Comparison of ENCODE assay signal across 8 cellular contexts in the genomic region with DNA sequence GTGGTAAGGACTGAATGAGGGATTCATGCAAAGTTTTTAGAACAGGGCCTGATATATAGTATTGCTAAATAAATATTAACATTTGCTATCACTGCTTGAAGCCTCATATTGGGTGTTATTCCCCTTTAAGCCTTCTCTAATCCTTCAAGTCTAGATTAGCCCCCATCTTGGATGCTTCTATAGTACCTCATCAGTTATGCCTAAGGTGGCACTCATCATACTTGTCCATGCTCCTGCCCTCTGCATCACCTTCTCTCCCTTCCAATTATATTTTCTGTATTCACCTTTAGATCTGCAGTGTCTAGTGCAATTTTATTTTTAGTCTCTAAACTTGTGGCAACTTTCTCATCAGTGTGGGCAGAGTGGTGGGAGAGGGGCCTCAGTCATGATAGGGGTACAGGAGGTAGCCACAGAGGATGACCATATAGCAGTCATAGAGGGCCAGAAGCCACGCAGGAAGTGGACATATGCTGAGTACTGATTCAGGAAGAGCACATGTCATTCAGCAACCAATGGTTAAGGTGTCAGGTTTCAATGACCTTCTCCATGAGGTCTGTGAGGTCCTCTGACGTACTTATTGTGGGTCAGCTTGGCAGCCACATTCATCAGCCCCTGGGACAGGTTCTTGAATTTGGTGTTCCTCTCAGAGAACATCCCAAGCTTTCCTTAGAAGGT. TPM values are rescaled to one million over a fixed set of nuclear protein-coding genes. Genes with fewer than 3 reads are reported as not detected.
A peak's percentile ranks its signal among the peaks of the same experiment; 100 is the strongest.
DNase-seq lines count a peak whose midpoint lies in the region; ATAC-seq, FAIRE-seq and TF ChIP-seq lines count a peak whose summit lies in the region.

No MANE protein-coding gene starts in this region.

- no peak overlapping the region for H3K4me3 ChIP-seq in colonic mucosa
- H3K4me3 ChIP-seq in kidney (ENCODE audit: low read length in 2 of 2) = no peak overlapping the region

- H3K36me3 ChIP-seq in colonic mucosa (no peaks in the 10 kb centered on the region), kidney (ENCODE audit: control insufficient read depth in 1 of 2, insufficient read depth in 2 of 2, low read length in 2 of 2) (no peaks in the 10 kb centered on the region)

- intact Hi-C loops in colonic mucosa (cut with DNase I) = no loop called here
- intact Hi-C loops in kidney (cut with DNase I) = no loop called here

- DNase-seq in CD1c-positive myeloid dendritic cell (ENCODE audit: extremely low spot score) (peak; percentile 35), colonic mucosa (no peak), urothelium cell line (ENCODE audit: low spot score) (no peak), kidney (no peak), epidermal melanocyte (ENCODE audit: insufficient read length, low spot score) (no peak), GDM1 (lab: John Stamatoyannopoulos, UW) (no peak)

- ATAC-seq in GM19328 (IDR thresholded peaks at IDR 0.05; ENCODE audit: unreplicated experiment) (peak; percentile 41), HG03354 (IDR thresholded peaks at IDR 0.05; ENCODE audit: poor library complexity, severe bottlenecking, unreplicated experiment) (peak; percentile 59)

- H3K9me3 ChIP-seq in colonic mucosa (no peaks in the 10 kb centered on the region), kidney (ENCODE audit: control insufficient read depth in 1 of 2, low read length in 2 of 2) (no peaks in the 10 kb centered on the region)

- no peaks in the 10 kb centered on the region for H3K27me3 ChIP-seq in colonic mucosa

- peak overlapping the region; percentile 49 for H3K27ac ChIP-seq in colonic mucosa
- no peak overlapping the region for H3K27ac ChIP-seq in kidney (ENCODE audit: low read depth in 2 of 2, low read length in 2 of 2)

- FAIRE-seq in urothelium cell line (lab: Jason Lieb, UNC) (peak; percentile 62), kidney (lab: Jason Lieb, UNC) (no peak)

- H3K9ac ChIP-seq in colonic mucosa (ENCODE audit: low read depth in 2 of 2, low read length in 2 of 2) = no peak overlapping the region
- H3K9ac ChIP-seq in kidney (ENCODE audit: low read length in 2 of 2) = no peak overlapping the region

- TF ChIP-seq CTCF in colonic mucosa (IDR thresholded peaks at IDR 0.05) (no peak), kidney (IDR thresholded peaks at IDR 0.05; ENCODE audit: borderline replicate concordance, extremely low read depth, insufficient read depth) (no peak)

- H3K4me1 ChIP-seq in colonic mucosa (no peaks in the 10 kb centered on the region), kidney (ENCODE audit: control insufficient read depth in 1 of 2, insufficient read depth in 1 of 2, low read depth in 1 of 2, low read length in 2 of 2) (peaks cover 0 to 3% of the 10 kb centered on the region in 2 donors)

RNA-seq across cellular contexts. Expression of a gene that starts 2.5 kb away (rescaled TPM):
- total RNA-seq in colonic mucosa (10 to 100 TPM in 1 of 2 donors, 1 to 10 TPM in 1; 4.5 to 10.8 TPM), kidney (36.6 TPM)
- polyA plus RNA-seq in kidney (ENCODE audit: insufficient read depth, low read depth, low replicate concordance) = 5.2 TPM
